ENCODE assay signal across 28 cellular contexts in the genomic region with DNA sequence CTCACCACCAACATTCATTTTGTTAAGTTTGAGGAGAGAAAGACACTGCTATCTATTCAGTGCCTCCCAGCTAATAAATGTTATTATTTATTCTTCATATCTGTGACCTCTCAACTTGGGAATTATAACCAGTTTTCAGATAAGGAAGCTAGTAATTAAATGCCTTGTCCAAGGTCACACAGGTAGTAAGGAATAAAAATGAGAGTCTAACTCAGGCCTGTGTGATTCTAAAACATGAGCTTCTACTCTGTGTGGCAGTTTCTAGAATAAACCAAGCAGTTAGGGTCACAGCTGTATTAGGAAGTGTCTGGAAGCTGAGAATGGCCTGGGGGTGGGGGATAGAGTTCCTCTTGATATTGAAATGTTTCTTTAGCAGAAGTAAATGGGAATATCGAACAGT.
A peak's percentile ranks its signal among the peaks of the same experiment; 100 is the strongest.
DNase-seq lines count a peak whose midpoint lies in the region; ATAC-seq, FAIRE-seq and TF ChIP-seq lines count a peak whose summit lies in the region.
"Had no signal": no experiment of that assay in that cellular context is flagged by ENCODE, and none has a peak within 500 bp of the region (broad histone marks: within the 10 kb centered on the region; RNA-seq: fewer than 3 reads in every experiment).

No MANE protein-coding gene starts in this region.

- H3K4me3 ChIP-seq in IMR-90 (ENCODE audit: insufficient read depth, low read depth, low read length): no peak overlapping the region
- H3K4me3 ChIP-seq in PC-3 (ENCODE audit: low read length): no peak overlapping the region
- no peak overlapping the region for H3K4me3 ChIP-seq in small intestine (ENCODE audit: low read depth in 1 of 2, low read length in 2 of 2)
- H3K4me3 ChIP-seq in gastrocnemius medialis: no peak overlapping the region
- H3K4me3 ChIP-seq in thyroid gland (replicated peaks in 1 of 3): no peak overlapping the region
- H3K4me3 ChIP-seq in foreskin fibroblast (ENCODE audit: low read depth in 1 of 2, low read length in 2 of 2): no peak overlapping the region
- H3K4me3 ChIP-seq: BLaER1, GM12878 had no signal

- in situ Hi-C loops in IMR-90 (cut with MboI; ENCODE audit: low sequenced_read_pairs) (no loop called here), gastrocnemius medialis (cut with MboI; ENCODE audit: low sequenced_read_pairs in 4 of 4) (no loop called here)

- no peaks in the 10 kb centered on the region for H3K9me3 ChIP-seq in IMR-90 (ENCODE audit: control insufficient read depth, insufficient read depth, low read length)
- no peaks in the 10 kb centered on the region for H3K9me3 ChIP-seq in PC-3 (ENCODE audit: low read length)
- H3K9me3 ChIP-seq in small intestine (ENCODE audit: control insufficient read depth, low read depth): no peaks in the 10 kb centered on the region
- H3K9me3 ChIP-seq in gastrocnemius medialis: no peaks in the 10 kb centered on the region
- H3K9me3 ChIP-seq in thyroid gland: no peaks in the 10 kb centered on the region
- H3K9me3 ChIP-seq: BE2C, BLaER1 had no signal

- no CpG with 5 or more reads among the region's 1 CpG for WGBS in IMR-90 (ENCODE audit: extremely low coverage in 2 of 2, insufficient read length in 1 of 2), 2 experiments
- whole genome bisulfite sequencing in small intestine, 3 donors: 19 to 49% (median 33%) methylated on average over 1 of the region's 1 CpG
- WGBS in thyroid gland, 2 donors: 62 to 68% methylated on average over 1 of the region's 1 CpG

- no peak overlapping the region for H3K18ac ChIP-seq in IMR-90 (ENCODE audit: low read depth, low read length)

- no peak overlapping the region for H2AFZ ChIP-seq in IMR-90 (replicated peaks; ENCODE audit: low read length, poor library complexity)
- no peak overlapping the region for H2AFZ ChIP-seq in PC-3 (ENCODE audit: low read length)

- dilution Hi-C loops in IMR-90 (cut with HindIII; ENCODE audit: low sequenced_read_pairs, unreplicated experiment): no loop called here

- no TSS peak for BruUV-seq in IMR-90 (replicated peaks; lab: Mats Ljungman, UMichigan)
- no TSS peak for BruUV-seq in PC-3 (replicated peaks; lab: Mats Ljungman, UMichigan)

- H3K27me3 ChIP-seq in IMR-90 (ENCODE audit: control insufficient read depth, insufficient read depth, low read length): no peaks in the 10 kb centered on the region
- H3K27me3 ChIP-seq in PC-3 (ENCODE audit: low read length): no peaks in the 10 kb centered on the region
- no peaks in the 10 kb centered on the region for H3K27me3 ChIP-seq in small intestine (ENCODE audit: control insufficient read depth in 2 of 2, insufficient read depth in 2 of 2, low read length in 2 of 2)
- H3K27me3 ChIP-seq in gastrocnemius medialis: no peaks in the 10 kb centered on the region
- H3K27me3 ChIP-seq in thyroid gland: no peaks in the 10 kb centered on the region
- H3K27me3 ChIP-seq: BE2C, BLaER1 had no signal

- no peaks in the 10 kb centered on the region for H3K79me1 ChIP-seq in IMR-90 (ENCODE audit: low read depth in 1 of 2, low read length in 2 of 2)

- H3K36me3 ChIP-seq in IMR-90 (ENCODE audit: control insufficient read depth, insufficient read depth, low read length) (no peaks in the 10 kb centered on the region), PC-3 (ENCODE audit: low read depth, low read length) (no peaks in the 10 kb centered on the region), small intestine (ENCODE audit: control insufficient read depth in 2 of 2, insufficient read depth in 2 of 2, low read length in 2 of 2) (no peaks in the 10 kb centered on the region), gastrocnemius medialis (no peaks in the 10 kb centered on the region), thyroid gland (no peaks in the 10 kb centered on the region)
- H3K36me3 ChIP-seq: BE2C, BLaER1 had no signal

- no peaks in the 10 kb centered on the region for H3K9me2 ChIP-seq in PC-3 (replicated peaks; ENCODE audit: low read length)

- H2AK9ac ChIP-seq in IMR-90 (replicated peaks; ENCODE audit: low read depth, low read length, poor library complexity): no peak overlapping the region

- intact Hi-C loops in IMR-90 (cut with micrococcal nuclease): loop anchor here (10.0 kb wide), 1 partner anchor 140 kb away; a partner anchor contains a TSS
- intact Hi-C loops in PC-3 (cut with micrococcal nuclease): no loop called here
- intact Hi-C loops in gastrocnemius medialis (cut with DNase I; ENCODE audit: low total_unique reads): no loop called here
- intact Hi-C loops in thyroid gland (cut with DNase I): no loop called here

- FAIRE-seq in small intestine (lab: Jason Lieb, UNC): no peak
- FAIRE-seq: A204.1, GM12878, GM12892, GM18507, GM19239 had no signal

- no peak overlapping the region for H4K8ac ChIP-seq in IMR-90 (ENCODE audit: low read depth in 2 of 2, low read length in 2 of 2)

- peak overlapping the region; percentile 29; the same call in 1 of the 2 replicates for H2BK120ac ChIP-seq in IMR-90 (ENCODE audit: low read depth, low read length)

- H3K23ac ChIP-seq in IMR-90 (ENCODE audit: low read depth, low read length): no peak overlapping the region

- ATAC-seq in IMR-90 (ENCODE audit: low read depth): no peak
- ATAC-seq in PC-3: no peak
- no peak for ATAC-seq in gastrocnemius medialis
- ATAC-seq: GM12878 had no signal

- no peak overlapping the region for H2AK5ac ChIP-seq in IMR-90 (ENCODE audit: low read depth, low read length)

- H3K56ac ChIP-seq in IMR-90 (ENCODE audit: extremely low read depth, insufficient read depth, low read length): no peak overlapping the region

- no peak for DNase-seq in IMR-90
- DNase-seq in PC-3: no peak
- DNase-seq in small intestine: peak; percentile 71
- DNase-seq in gastrocnemius medialis: no peak
- DNase-seq in thyroid gland: no peak
- DNase-seq in foreskin fibroblast: no peak
- DNase-seq: 8988T; ACHN; BE2C; C1 segment of cervical spinal cord; CD4-positive, alpha-beta memory T cell; CD4-positive, CD25-positive, alpha-beta regulatory T cell; CD8-positive, alpha-beta memory T cell; COR-L47; DMS 273 treated with DMSO at 0.1 percent for 48 hours; DMS153; DMS53; DMS79; DND-41; EL; GDM1 had no signal

- no peak overlapping the region for H3K4ac ChIP-seq in IMR-90 (ENCODE audit: low read depth, low read length)

- no peak for TF ChIP-seq CTCF in IMR-90 (conservative IDR thresholded peaks at IDR 0.05; ENCODE audit: low read depth, low read length)
- TF ChIP-seq CTCF in PC-3 (conservative IDR thresholded peaks at IDR 0.05; ENCODE audit: low read depth, low read length): no peak
- TF ChIP-seq CTCF in VCaP (conservative IDR thresholded peaks at IDR 0.05): no peak
- no peak for TF ChIP-seq CTCF in gastrocnemius medialis (IDR thresholded peaks at IDR 0.05 in 4 of 5, conservative IDR thresholded peaks at IDR 0.05 in 1 of 5)
- TF ChIP-seq CTCF in thyroid gland (IDR thresholded peaks at IDR 0.05): no peak
- TF ChIP-seq CTCF in foreskin fibroblast (IDR thresholded peaks at IDR 0.05; ENCODE audit: low read depth, low read length): no peak

- H3K4me2 ChIP-seq in IMR-90 (ENCODE audit: low read depth, low read length): no peak overlapping the region
- H3K4me2 ChIP-seq in PC-3 (ENCODE audit: low read length): no peak overlapping the region
- H3K4me2 ChIP-seq: BLaER1 had no signal

- H3K9ac ChIP-seq in IMR-90 (ENCODE audit: low read depth, low read length) (no peak overlapping the region), PC-3 (ENCODE audit: low read length) (no peak overlapping the region)
- H3K9ac ChIP-seq: BLaER1 had no signal

- CTCF ChIA-PET in IMR-90 (lab: Yijun Ruan, JAX) (no interaction called here), PC-3 (lab: Charles Lee) (no interaction called here)

- no peaks in the 10 kb centered on the region for H3K79me2 ChIP-seq in PC-3 (ENCODE audit: low read length)

- H4K20me1 ChIP-seq in IMR-90 (ENCODE audit: insufficient read depth, low read length) (no peaks in the 10 kb centered on the region), PC-3 (ENCODE audit: low read length) (no peaks in the 10 kb centered on the region)
- H4K20me1 ChIP-seq: BLaER1 had no signal

- H4K91ac ChIP-seq in IMR-90 (ENCODE audit: insufficient read depth, low read depth, low read length): no peak overlapping the region

- no peak overlapping the region for H2BK5ac ChIP-seq in IMR-90 (ENCODE audit: low read depth, low read length, poor library complexity, severe bottlenecking)

- POLR2A ChIA-PET in IMR-90 (lab: Charles Lee; ENCODE audit: unreplicated experiment): no interaction called here
- POLR2A ChIA-PET in PC-3 (lab: Charles Lee; ENCODE audit: unreplicated experiment): interaction anchor here (0.6 kb wide), 1 partner anchor 141 kb away, joined by 5 read pairs; no protein-coding TSS in a partner anchor

- TF ChIP-seq RAD21 in IMR-90 (IDR thresholded peaks at IDR 0.05; ENCODE audit: low read length): no peak

- H4K5ac ChIP-seq in IMR-90 (ENCODE audit: low read depth, low read length): no peak overlapping the region

- no peak overlapping the region; the same call in 1 of the 3 replicates for H2BK15ac ChIP-seq in IMR-90 (ENCODE audit: low read depth, low read length)

- no peak overlapping the region for H3K14ac ChIP-seq in IMR-90 (replicated peaks; ENCODE audit: low read depth, low read length)

- H2BK20ac ChIP-seq in IMR-90 (ENCODE audit: low read depth, low read length): no peak overlapping the region

- no peaks in the 10 kb centered on the region for H3F3A ChIP-seq in PC-3 (ENCODE audit: low read length, unreplicated experiment)

- TF ChIP-seq POLR2A in IMR-90 (IDR thresholded peaks at IDR 0.05; ENCODE audit: low read depth, low read length) (no peak), gastrocnemius medialis (IDR thresholded peaks at IDR 0.05) (no peak), thyroid gland (IDR thresholded peaks at IDR 0.05) (no peak)

- H3K27ac ChIP-seq in IMR-90 (ENCODE audit: insufficient read depth, low read length) (no peak overlapping the region), PC-3 (ENCODE audit: low read length) (0 out of 2 replicates have a peak overlapping the region, but pooled peaks have one; percentile 2), VCaP (peak overlapping the region; percentile 72; the same call in 1 of the 2 replicates), small intestine (ENCODE audit: low read depth in 1 of 2, low read length in 1 of 2) (peak overlapping the region in 1 of 2 donors; percentile 73), gastrocnemius medialis (no peak overlapping the region), thyroid gland (no peak overlapping the region)
- H3K27ac ChIP-seq: BLaER1 had no signal

- no peaks in the 10 kb centered on the region for H3K9me1 ChIP-seq in IMR-90 (ENCODE audit: insufficient read depth, low read length)

- H3K4me1 ChIP-seq in IMR-90 (ENCODE audit: control insufficient read depth, insufficient read depth, low read length): no peaks in the 10 kb centered on the region
- H3K4me1 ChIP-seq in PC-3 (ENCODE audit: insufficient read depth, low read length): peaks cover 26% of the 10 kb centered on the region
- no peaks in the 10 kb centered on the region for H3K4me1 ChIP-seq in small intestine (ENCODE audit: control insufficient read depth in 2 of 2, insufficient read depth in 1 of 2, low read depth in 1 of 2, low read length in 1 of 2)
- H3K4me1 ChIP-seq in gastrocnemius medialis: no peaks in the 10 kb centered on the region
- no peaks in the 10 kb centered on the region for H3K4me1 ChIP-seq in thyroid gland
- H3K4me1 ChIP-seq: BE2C, BLaER1 had no signal

TF ChIP-seq in IMR-90, 13 proteins besides CTCF, POLR2A, EP300 and RAD21 (continues in another document):
- TF ChIP-seq SMC3 (IDR thresholded peaks at IDR 0.05; ENCODE audit: low read depth, low read length): no peak
- no peak for TF ChIP-seq NFE2L2 (IDR thresholded peaks at IDR 0.05; ENCODE audit: low read depth, low read length)
- no peak for TF ChIP-seq MAFK (IDR thresholded peaks at IDR 0.05; ENCODE audit: low read depth, low read length)

Comparison
In these comparisons a context has a peak if more than half of its experiments do, and no peak if none do; other contexts are left out.
1. H3K27ac ChIP-seq: peak in PC-3 (single experiment) and VCaP (single experiment); none in IMR-90 (single experiment), gastrocnemius medialis (0 of 4) and thyroid gland (0 of 3).